ENCODE assay signal across 1 cellular context in genomic region chr4:41590591-41590990, GRCh38.
TF ChIP-seq lines count a peak whose summit lies in the region.

No MANE protein-coding gene starts in this region.

TF ChIP-seq in WTC11, 78 proteins besides CTCF, POLR2A, EP300 and RAD21 (continued from another document):
- no peak for TF ChIP-seq NFYB (CRISPR knock-in tag; conservative IDR thresholded peaks at IDR 0.05; ENCODE audit: low read depth)
- no peak for TF ChIP-seq E2F1 (CRISPR knock-in tag; IDR thresholded peaks at IDR 0.05)
TF ChIP-seq in WTC11: peak in this region for 0.
